ENCODE assay signal across 3 cellular contexts in the genomic region with DNA sequence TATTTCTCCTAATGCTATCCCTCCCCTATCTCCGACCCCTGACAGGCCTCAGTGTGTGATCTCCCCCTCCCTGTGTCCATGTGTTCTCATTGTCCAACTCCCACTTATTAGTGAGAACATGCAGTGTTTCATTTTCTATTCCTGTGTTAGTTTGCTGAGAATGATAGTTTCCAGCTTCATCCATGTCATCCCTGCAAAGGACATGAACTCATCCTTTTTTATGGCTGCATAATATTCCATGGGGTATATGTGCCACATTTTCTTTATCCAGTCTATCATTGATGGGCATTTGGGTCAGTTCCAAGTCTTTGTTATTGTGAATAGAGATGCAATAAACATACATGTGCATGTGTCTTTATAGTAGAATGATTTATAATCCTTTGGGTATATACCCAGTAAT.
DNase-seq lines count a peak whose midpoint lies in the region; ATAC-seq, FAIRE-seq and TF ChIP-seq lines count a peak whose summit lies in the region.
"Not testable (repeated sequence)": the region's sequence is repeated elsewhere in the genome, so short reads cannot be mapped to it uniquely, and the experiment has no call there.

No MANE protein-coding gene starts in this region.

- H3K4me3 Mint-ChIP-seq in T-helper 1 cell treated with Interleukin-12 subunit alpha and Interleukin-12 subunit beta and Interleukin-4 antibody, amounts not matched to agents 30 μg/mL and 1 μg/mL, for 36 hours, result not testable (repeated sequence)

- CTCF ChIA-PET in HEK293 (lab: Yijun Ruan, JAX), result interaction anchor here (0.7 kb wide), 1 partner anchor 247 kb away, joined by 3 read pairs; no protein-coding TSS in a partner anchor
- CTCF ChIA-PET in K562 (lab: Yijun Ruan, JAX; ENCODE audit: low intra/inter-chr PET ratio), result not testable (repeated sequence)

- not testable (repeated sequence) for H3K9me1 ChIP-seq in K562 (ENCODE audit: control insufficient read depth, insufficient read depth, low read length)

- not testable (repeated sequence) for H4K20me1 ChIP-seq in K562 (replicated peaks; ENCODE audit: control insufficient read depth, insufficient read depth, low read length)

- H3K36me3 ChIP-seq in HEK293 (ENCODE audit: control insufficient read depth in 2 of 2, insufficient read depth in 1 of 2, low read length in 2 of 2); K562 (ENCODE audit: control insufficient read depth, insufficient read depth, low read length): not testable (repeated sequence)

- not testable (repeated sequence) for H3K4me1 ChIP-seq in HEK293 (ENCODE audit: control insufficient read depth, insufficient read depth, low read length); K562 (replicated peaks in 1 of 2; ENCODE audit: control insufficient read depth in 2 of 2, insufficient read depth in 2 of 2, low read length in 2 of 2)

- POLR2A ChIA-PET in HEK293 (lab: Yijun Ruan, JAX), result not testable (repeated sequence)
- POLR2A ChIA-PET in K562 (lab: Yijun Ruan, JAX), result interaction anchor here (0.5 kb wide), 1 partner anchor 12 kb away, joined by 4 read pairs; no protein-coding TSS in a partner anchor

- not testable (repeated sequence) for H3K9me3 ChIP-seq in HEK293 (ENCODE audit: control insufficient read depth, insufficient read depth, low read depth, low read length); K562 (replicated peaks; ENCODE audit: control insufficient read depth, insufficient read depth, low read depth, low read length)

- 71% methylated on average over 1 of the region's 1 CpG for WGBS in K562 (ENCODE audit: insufficient coverage, low coverage, missing lambda C conversion rate)

- TF ChIP-seq RAD21 in K562 (CRISPR knock-in tag; conservative IDR thresholded peaks at IDR 0.05 in 1 of 2, IDR thresholded peaks at IDR 0.05 in 1 of 2), result not testable (repeated sequence)

- not testable (repeated sequence) for TF ChIP-seq EP300 in K562 (IDR thresholded peaks at IDR 0.05; ENCODE audit: low read length)

- H3K4me1 Mint-ChIP-seq in T-helper 1 cell treated with Interleukin-12 subunit alpha and Interleukin-12 subunit beta and Interleukin-4 antibody, amounts not matched to agents 30 μg/mL and 1 μg/mL, for 36 hours (ENCODE audit: low read depth), result not testable (repeated sequence)

- not testable (repeated sequence) for H3K4me2 ChIP-seq in K562 (ENCODE audit: insufficient read depth, low read length)

- not testable (repeated sequence) for H3K27me3 ChIP-seq in K562 (ENCODE audit: control insufficient read depth in 2 of 2, insufficient read depth in 2 of 2, low read length in 2 of 2)

- H3K27ac Mint-ChIP-seq in T-helper 1 cell treated with Interleukin-12 subunit alpha and Interleukin-12 subunit beta and Interleukin-4 antibody, amounts not matched to agents 30 μg/mL and 1 μg/mL, for 36 hours, result peak overlapping the region; percentile 49

- H3K27ac ChIP-seq in HEK293 (ENCODE audit: extremely low read depth, low read depth, low read length); K562 (ENCODE audit: extremely low read depth, low read depth, low read length): not testable (repeated sequence)

- in situ Hi-C loops in K562 (cut with MboI), result not testable (repeated sequence)

- not testable (repeated sequence) for H3K9ac ChIP-seq in K562 (ENCODE audit: insufficient read depth in 1 of 2, low read depth in 2 of 2, low read length in 2 of 2)

- H3K79me2 ChIP-seq in K562 (ENCODE audit: control insufficient read depth, insufficient read depth, low read length), result not testable (repeated sequence)

- not testable (repeated sequence) for DNase-seq in K562 (ENCODE audit: extremely low read depth in 1 of 4, low spot score in 3 of 4)

- FAIRE-seq in K562 (lab: Jason Lieb, UNC), result not testable (repeated sequence)

- TF ChIP-seq CTCF in HEK293 (tag by site-specific recombination; IDR thresholded peaks at IDR 0.05); K562 (IDR thresholded peaks at IDR 0.05 in 2 of 3, conservative IDR thresholded peaks at IDR 0.05 in 1 of 3; ENCODE audit: insufficient read depth in 2 of 3, low read depth in 1 of 3, low read length in 3 of 3): not testable (repeated sequence)

- not testable (repeated sequence) for BruUV-seq in K562 (replicated peaks; lab: Mats Ljungman, UMichigan)

- not testable (repeated sequence) for H3K9me3 Mint-ChIP-seq in T-helper 1 cell treated with Interleukin-12 subunit alpha and Interleukin-12 subunit beta and Interleukin-4 antibody, amounts not matched to agents 30 μg/mL and 1 μg/mL, for 36 hours

- not testable (repeated sequence) for H2AFZ ChIP-seq in K562 (ENCODE audit: low read depth, low read length)

- TF ChIP-seq POLR2A in K562 (conservative IDR thresholded peaks at IDR 0.05), result not testable (repeated sequence)

- not testable (repeated sequence) for H3K36me3 Mint-ChIP-seq in T-helper 1 cell treated with Interleukin-12 subunit alpha and Interleukin-12 subunit beta and Interleukin-4 antibody, amounts not matched to agents 30 μg/mL and 1 μg/mL, for 36 hours (ENCODE audit: low read depth)

- ATAC-seq in K562, result not testable (repeated sequence)

- not testable (repeated sequence) for H3K4me3 ChIP-seq in HEK293 (ENCODE audit: low read depth, low read length); K562

- intact Hi-C loops in K562 (cut with micrococcal nuclease), result not testable (repeated sequence)

- not testable (repeated sequence) for H3K27me3 Mint-ChIP-seq in T-helper 1 cell treated with Interleukin-12 subunit alpha and Interleukin-12 subunit beta and Interleukin-4 antibody, amounts not matched to agents 30 μg/mL and 1 μg/mL, for 36 hours (ENCODE audit: low read depth)

TF ChIP-seq in HEK293, 187 proteins besides CTCF, POLR2A, EP300 and RAD21:
- TF ChIP-seq ZNF146 (tag by site-specific recombination; IDR thresholded peaks at IDR 0.05), result 0 out of 2 replicates have a peak, but pooled peaks have one; percentile 29

TF ChIP-seq in K562, 482 proteins besides CTCF, POLR2A, EP300 and RAD21:
- TF ChIP-seq, protein P1, sequence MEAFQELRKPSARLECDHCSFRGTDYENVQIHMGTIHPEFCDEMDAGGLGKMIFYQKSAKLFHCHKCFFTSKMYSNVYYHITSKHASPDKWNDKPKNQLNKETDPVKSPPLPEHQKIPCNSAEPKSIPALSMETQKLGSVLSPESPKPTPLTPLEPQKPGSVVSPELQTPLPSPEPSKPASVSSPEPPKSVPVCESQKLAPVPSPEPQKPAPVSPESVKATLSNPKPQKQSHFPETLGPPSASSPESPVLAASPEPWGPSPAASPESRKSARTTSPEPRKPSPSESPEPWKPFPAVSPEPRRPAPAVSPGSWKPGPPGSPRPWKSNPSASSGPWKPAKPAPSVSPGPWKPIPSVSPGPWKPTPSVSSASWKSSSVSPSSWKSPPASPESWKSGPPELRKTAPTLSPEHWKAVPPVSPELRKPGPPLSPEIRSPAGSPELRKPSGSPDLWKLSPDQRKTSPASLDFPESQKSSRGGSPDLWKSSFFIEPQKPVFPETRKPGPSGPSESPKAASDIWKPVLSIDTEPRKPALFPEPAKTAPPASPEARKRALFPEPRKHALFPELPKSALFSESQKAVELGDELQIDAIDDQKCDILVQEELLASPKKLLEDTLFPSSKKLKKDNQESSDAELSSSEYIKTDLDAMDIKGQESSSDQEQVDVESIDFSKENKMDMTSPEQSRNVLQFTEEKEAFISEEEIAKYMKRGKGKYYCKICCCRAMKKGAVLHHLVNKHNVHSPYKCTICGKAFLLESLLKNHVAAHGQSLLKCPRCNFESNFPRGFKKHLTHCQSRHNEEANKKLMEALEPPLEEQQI (IDR thresholded peaks at IDR 0.05), result peak; percentile 61; the same call in 1 of the 2 replicates
- peak; percentile 76 for TF ChIP-seq BCOR (IDR thresholded peaks at IDR 0.05)
- peak; percentile 96 for TF ChIP-seq ZNF146 (CRISPR knock-in tag; IDR thresholded peaks at IDR 0.05; ENCODE audit: unreplicated experiment)
- TF ChIP-seq KDM1A (IDR thresholded peaks at IDR 0.05), result peak; percentile 23 to 68; a peak in 3 of 4 replicates
- TF ChIP-seq RBM25 (IDR thresholded peaks at IDR 0.05; ENCODE audit: low read depth, low read length, severe bottlenecking), result peak; percentile 44
